10 cellular contexts compared by ENCODE assay signal in genomic region chr16:17313085-17313611, GRCh38.
A peak's percentile ranks its signal among the peaks of the same experiment; 100 is the strongest.
DNase-seq lines count a peak whose midpoint lies in the region; TF ChIP-seq lines count a peak whose summit lies in the region.
"Had no signal": no experiment of that assay in that cellular context is flagged by ENCODE, and none has a peak within 500 bp of the region (broad histone marks: within the 10 kb centered on the region; RNA-seq: fewer than 3 reads in every experiment).

No MANE protein-coding gene starts in this region.

- no peaks in the 10 kb centered on the region for H3K79me2 ChIP-seq in Karpas-422 (ENCODE audit: low read length)

- peak; percentile 55 for DNase-seq in GM04503 (ENCODE audit: low read depth)
- DNase-seq in astrocyte of the spinal cord (ENCODE audit: low read depth, low spot score) = peak; percentile 43
- DNase-seq in immature natural killer cell = no peak
- no peak for DNase-seq in ACHN
- no peak for DNase-seq in Karpas-422
- no peak for DNase-seq in GM10248 (ENCODE audit: extremely low spot score)
- DNase-seq in neuronal stem cell (ENCODE audit: low spot score) = no peak
- DNase-seq: activated naive CD8-positive, alpha-beta T cell treated with anti-CD3 and anti-CD28 coated beads, Interleukin-2, amount 10 ng/mL, durations not matched to agents 7 days and 5 days; T-helper 2 cell had no signal

- H3K9me2 ChIP-seq in Karpas-422 (replicated peaks; ENCODE audit: insufficient read depth, low read length) = no peaks in the 10 kb centered on the region

- no peak overlapping the region for H2BK15ac ChIP-seq in neuronal stem cell (ENCODE audit: low read length)

- H3K4me3 Mint-ChIP-seq in immature natural killer cell = no peak overlapping the region
- H3K4me3 Mint-ChIP-seq: activated naive CD8-positive, alpha-beta T cell treated with anti-CD3 and anti-CD28 coated beads, Interleukin-2, amount 10 ng/mL, durations not matched to agents 7 days and 5 days had no signal

- H3K14ac ChIP-seq in neuronal stem cell (ENCODE audit: low read length) = no peak overlapping the region

- H3K4me3 ChIP-seq in astrocyte of the spinal cord (ENCODE audit: low read depth, low read length) (no peak overlapping the region), skeletal muscle tissue (ENCODE audit: low read length in 3 of 3) (no peak overlapping the region), Karpas-422 (ENCODE audit: low read length) (no peak overlapping the region), neuronal stem cell (ENCODE audit: low read length in 2 of 2) (no peak overlapping the region)

- peaks cover 3 to 4% (median 4%) of the 10 kb centered on the region in 3 donors for H3K36me3 Mint-ChIP-seq in immature natural killer cell

- H3K4me1 ChIP-seq in skeletal muscle tissue (ENCODE audit: control insufficient read depth in 3 of 3, insufficient read depth in 3 of 3, low read length in 3 of 3) = peaks cover 3 to 7% (median 6%) of the 10 kb centered on the region in 3 donors
- no peaks in the 10 kb centered on the region for H3K4me1 ChIP-seq in Karpas-422 (ENCODE audit: low read length)
- H3K4me1 ChIP-seq in neuronal stem cell (ENCODE audit: control insufficient read depth in 2 of 2, insufficient read depth in 1 of 2, low read depth in 1 of 2, low read length in 2 of 2) = peaks cover 6% of the 10 kb centered on the region in 2 donors

- H2AFZ ChIP-seq in Karpas-422 (ENCODE audit: low read length) (no peak overlapping the region), neuronal stem cell (ENCODE audit: low read length) (no peak overlapping the region)

- H3K9me3 Mint-ChIP-seq in immature natural killer cell = no peaks in the 10 kb centered on the region
- H3K9me3 Mint-ChIP-seq: activated naive CD8-positive, alpha-beta T cell treated with anti-CD3 and anti-CD28 coated beads, Interleukin-2, amount 10 ng/mL, durations not matched to agents 7 days and 5 days had no signal

- H3K36me3 ChIP-seq in skeletal muscle tissue (ENCODE audit: control insufficient read depth in 3 of 3, insufficient read depth in 3 of 3, low read length in 3 of 3) = no peaks in the 10 kb centered on the region
- H3K36me3 ChIP-seq in Karpas-422 (ENCODE audit: insufficient read depth, low read length) = no peaks in the 10 kb centered on the region
- H3K36me3 ChIP-seq in neuronal stem cell (replicated peaks in 1 of 2; ENCODE audit: control insufficient read depth in 2 of 2, insufficient read depth in 2 of 2, low read length in 2 of 2) = no peaks in the 10 kb centered on the region

- H3K18ac ChIP-seq in neuronal stem cell (ENCODE audit: low read length) = no peak overlapping the region

- H2BK12ac ChIP-seq in neuronal stem cell (ENCODE audit: low read length) = no peak overlapping the region

- TF ChIP-seq CTCF in astrocyte of the spinal cord (IDR thresholded peaks at IDR 0.05; ENCODE audit: low read depth, low read length) = no peak
- TF ChIP-seq CTCF in GM10248 (IDR thresholded peaks at IDR 0.05; ENCODE audit: control extremely low read depth, extremely low read depth, low read depth, missing control alignments) = no peak

- WGBS in neuronal stem cell (ENCODE audit: extremely low coverage in 2 of 2, insufficient read length in 2 of 2, insufficient replicate concordance in 1 of 2), 2 donors = no CpG with 5 or more reads among the region's 4 CpGs

- peak overlapping the region in 1 of 3 donors; percentile 25 for H3K9ac ChIP-seq in skeletal muscle tissue (ENCODE audit: low read depth in 1 of 3, low read length in 3 of 3)
- H3K9ac ChIP-seq in Karpas-422 (ENCODE audit: low read length) = no peak overlapping the region
- H3K9ac ChIP-seq in neuronal stem cell (ENCODE audit: low read depth, low read length, poor library complexity) = no peak overlapping the region

- H3K27ac Mint-ChIP-seq in immature natural killer cell = peak overlapping the region in 4 of 6 donors; percentile 6 to 82 (median 48)

- H3K27ac ChIP-seq in skeletal muscle tissue (ENCODE audit: low read depth, low read length) = peak overlapping the region; percentile 45
- no peak overlapping the region for H3K27ac ChIP-seq in Karpas-422 (ENCODE audit: low read length)
- no peak overlapping the region for H3K27ac ChIP-seq in neuronal stem cell (replicated peaks; ENCODE audit: low read length)

- H3K23ac ChIP-seq in neuronal stem cell (ENCODE audit: low read depth, low read length, poor library complexity) = no peak overlapping the region

- CTCF ChIA-PET in GM10248 (lab: Yijun Ruan, JAX) = interaction anchor here (1.2 to 2.9 kb wide), 5 partner anchors 12 to 154 kb away, joined by 4 to 17 read pairs (median 7); no protein-coding TSS in a partner anchor

- peaks cover 30% of the 10 kb centered on the region; the same call in 1 of the 2 replicates for H4K20me1 ChIP-seq in Karpas-422 (ENCODE audit: insufficient read depth, low read depth, low read length)

- no peak overlapping the region for H4K8ac ChIP-seq in neuronal stem cell (ENCODE audit: low read depth, low read length)

- H3K4ac ChIP-seq in neuronal stem cell (ENCODE audit: low read length) = no peak overlapping the region

- H3K9me3 ChIP-seq in skeletal muscle tissue (ENCODE audit: control insufficient read depth in 3 of 3, low read length in 3 of 3) = no peaks in the 10 kb centered on the region
- no peaks in the 10 kb centered on the region for H3K9me3 ChIP-seq in Karpas-422 (ENCODE audit: low read length)
- H3K9me3 ChIP-seq in neuronal stem cell (replicated peaks in 1 of 2; ENCODE audit: control insufficient read depth in 2 of 2, insufficient read depth in 1 of 2, low read depth in 1 of 2, low read length in 2 of 2) = no peaks in the 10 kb centered on the region

- H3K4me1 Mint-ChIP-seq in immature natural killer cell = peaks cover 52 to 77% of the 10 kb centered on the region in 2 donors

- H2AK5ac ChIP-seq in neuronal stem cell (ENCODE audit: low read depth, low read length) = no peak overlapping the region

- POLR2A ChIA-PET in GM10248 (lab: Yijun Ruan, JAX) = no interaction called here

- H3K79me1 ChIP-seq in neuronal stem cell (ENCODE audit: low read depth, low read length) = no peaks in the 10 kb centered on the region

- H3K4me2 ChIP-seq in Karpas-422 (ENCODE audit: low read depth, low read length, poor library complexity, severe bottlenecking) (no peak overlapping the region), neuronal stem cell (ENCODE audit: insufficient read depth, low read length, poor library complexity, severe bottlenecking) (no peak overlapping the region)

- H2BK5ac ChIP-seq in neuronal stem cell (ENCODE audit: low read length) = no peak overlapping the region

- in situ Hi-C loops in astrocyte of the spinal cord (cut with HindIII; ENCODE audit: low sequenced_read_pairs) = no loop called here
- in situ Hi-C loops in ACHN (cut with HindIII; ENCODE audit: low pct_ligation_motif_present, low pct_unique_long_range_greater_than_20kb, low sequenced_read_pairs) = no loop called here

- no peak overlapping the region for H4K91ac ChIP-seq in neuronal stem cell (ENCODE audit: low read depth, low read length, poor library complexity)

- no peaks in the 10 kb centered on the region for H3K27me3 ChIP-seq in skeletal muscle tissue (ENCODE audit: control insufficient read depth in 3 of 3, insufficient read depth in 3 of 3, low read length in 3 of 3)
- no peaks in the 10 kb centered on the region for H3K27me3 ChIP-seq in Karpas-422 (ENCODE audit: low read length)
- no peaks in the 10 kb centered on the region for H3K27me3 ChIP-seq in neuronal stem cell (ENCODE audit: control insufficient read depth in 3 of 3, insufficient read depth in 3 of 3, low read depth in 1 of 3, low read length in 3 of 3)

- H3K27me3 Mint-ChIP-seq in immature natural killer cell (ENCODE audit: low read depth in 3 of 3) = no peaks in the 10 kb centered on the region
- H3K27me3 Mint-ChIP-seq: activated naive CD8-positive, alpha-beta T cell treated with anti-CD3 and anti-CD28 coated beads, Interleukin-2, amount 10 ng/mL, durations not matched to agents 7 days and 5 days had no signal

- no peak overlapping the region for H2BK120ac ChIP-seq in neuronal stem cell (ENCODE audit: low read depth, low read length)

Comparison
In these comparisons a context has a peak if more than half of its experiments do, and no peak if none do; other contexts are left out.
1. DNase-seq: peak in GM04503 (single experiment) and astrocyte of the spinal cord (single experiment); none in immature natural killer cell (0 of 3), ACHN (single experiment), Karpas-422 (single experiment), GM10248 (single experiment) and neuronal stem cell (single experiment).